8 cellular contexts compared by ENCODE assay signal in the genomic region with DNA sequence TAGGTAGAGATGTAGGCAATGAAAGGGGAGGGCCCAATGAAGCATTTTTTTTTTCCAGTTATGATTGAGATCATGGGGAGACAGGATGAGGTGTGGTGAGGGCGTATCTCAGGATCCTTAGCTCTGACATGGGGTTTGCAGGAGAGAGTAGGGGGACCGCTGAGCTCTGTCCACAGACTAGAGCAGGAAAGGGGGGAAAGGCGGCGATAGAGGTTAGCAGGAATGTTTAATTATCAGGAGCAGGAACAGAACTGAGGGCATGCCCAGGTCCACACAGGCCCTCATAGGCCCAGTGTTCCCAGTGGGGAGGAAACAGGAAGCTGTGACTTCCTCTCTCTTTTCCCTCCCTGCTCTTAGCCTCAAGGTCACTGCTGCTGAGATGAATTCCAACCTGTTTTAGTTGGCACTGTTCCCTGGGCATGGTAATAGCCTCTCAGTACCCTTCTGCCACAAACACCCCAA. TPM values are rescaled to one million over a fixed set of nuclear protein-coding genes. Genes with fewer than 3 reads are reported as not detected.
DNase-seq lines count a peak whose midpoint lies in the region; ATAC-seq and TF ChIP-seq lines count a peak whose summit lies in the region.

No MANE protein-coding gene starts in this region.

- H3K27me3 Mint-ChIP-seq in activated naive CD4-positive, alpha-beta T cell treated with anti-CD3 and anti-CD28 coated beads, Interleukin-2, amount 50 U/mL, for 24 hours: no peaks in the 10 kb centered on the region

- no peak for ATAC-seq in GM19455 (IDR thresholded peaks at IDR 0.05; ENCODE audit: unreplicated experiment)
- no peak for ATAC-seq in GM21423 (IDR thresholded peaks at IDR 0.05; ENCODE audit: unreplicated experiment)

- TF ChIP-seq CTCF in esophagus squamous epithelium (IDR thresholded peaks at IDR 0.05) (no peak), parathyroid adenoma (IDR thresholded peaks at IDR 0.05) (no peak)

- intact Hi-C loops in esophagus squamous epithelium (cut with DNase I): no loop called here

- no peaks in the 10 kb centered on the region for H3K9me3 Mint-ChIP-seq in activated naive CD4-positive, alpha-beta T cell treated with anti-CD3 and anti-CD28 coated beads, Interleukin-2, amount 50 U/mL, for 24 hours

- H3K4me1 Mint-ChIP-seq in activated naive CD4-positive, alpha-beta T cell treated with anti-CD3 and anti-CD28 coated beads, Interleukin-2, amount 50 U/mL, for 24 hours: peaks cover 51% of the 10 kb centered on the region

- no peak overlapping the region for H3K4me3 Mint-ChIP-seq in activated naive CD4-positive, alpha-beta T cell treated with anti-CD3 and anti-CD28 coated beads, Interleukin-2, amount 50 U/mL, for 24 hours

- no peaks in the 10 kb centered on the region for H3K36me3 Mint-ChIP-seq in activated naive CD4-positive, alpha-beta T cell treated with anti-CD3 and anti-CD28 coated beads, Interleukin-2, amount 50 U/mL, for 24 hours

- WGBS in esophagus squamous epithelium, 2 donors: 68 to 70% methylated on average over 4 of the region's 4 CpGs

- H3K79me2 ChIP-seq in parathyroid adenoma: no peaks in the 10 kb centered on the region

- H3K4me1 ChIP-seq in esophagus squamous epithelium (peaks cover 28 to 72% (median 49%) of the 10 kb centered on the region in 3 donors), parathyroid adenoma (peaks cover 3% of the 10 kb centered on the region)

- peak overlapping the region; percentile 68 for H2AFZ ChIP-seq in parathyroid adenoma

- peak overlapping the region; percentile 86 for H3K27ac Mint-ChIP-seq in activated naive CD4-positive, alpha-beta T cell treated with anti-CD3 and anti-CD28 coated beads, Interleukin-2, amount 50 U/mL, for 24 hours

- H3K27ac ChIP-seq in esophagus squamous epithelium (peak overlapping the region; percentile 57 to 83 (median 78)), parathyroid adenoma (peak overlapping the region; percentile 60)

- H3K4me2 ChIP-seq in parathyroid adenoma (ENCODE audit: low read length): peak overlapping the region; percentile 51

- no peaks in the 10 kb centered on the region for H3K9me3 ChIP-seq in esophagus squamous epithelium
- H3K9me3 ChIP-seq in parathyroid adenoma (ENCODE audit: control insufficient read depth, low read length): no peaks in the 10 kb centered on the region

- no peak overlapping the region for H3K9ac ChIP-seq in parathyroid adenoma

- no peak overlapping the region for H3K4me3 ChIP-seq in esophagus squamous epithelium
- peak overlapping the region; percentile 27 for H3K4me3 ChIP-seq in parathyroid adenoma (ENCODE audit: low read depth, low read length)

- no peaks in the 10 kb centered on the region for H3K27me3 ChIP-seq in esophagus squamous epithelium
- no peaks in the 10 kb centered on the region for H3K27me3 ChIP-seq in parathyroid adenoma (ENCODE audit: control insufficient read depth, insufficient read depth, low read length)

- H3K36me3 ChIP-seq in esophagus squamous epithelium: no peaks in the 10 kb centered on the region
- H3K36me3 ChIP-seq in parathyroid adenoma (ENCODE audit: control insufficient read depth, insufficient read depth, low read length): no peaks in the 10 kb centered on the region

- no peak for DNase-seq in activated naive CD4-positive, alpha-beta T cell treated with anti-CD3 and anti-CD28 coated beads, Interleukin-2, amount 50 U/mL, for 16 hours
- DNase-seq in SW480 (ENCODE audit: low spot score): peak; percentile 81
- DNase-seq in esophagus squamous epithelium (lab: John Stamatoyannopoulos, UW): no peak
- no peak for DNase-seq in cortex of kidney (lab: John Stamatoyannopoulos, UW)

- no peak for TF ChIP-seq POLR2A in esophagus squamous epithelium (IDR thresholded peaks at IDR 0.05)

RNA-seq across cellular contexts. Expression of a gene that starts 0.9 kb away (rescaled TPM):
- total RNA-seq in esophagus squamous epithelium: not detected

RNA-seq across cellular contexts. Expression of a gene that starts 6.3 kb away (rescaled TPM):
- 10 to 100 TPM; 12.4 to 48.1 (median 33.9) TPM for total RNA-seq in esophagus squamous epithelium

RNA-seq across cellular contexts. Expression of a gene that starts 29.4 kb away (rescaled TPM):
- total RNA-seq in esophagus squamous epithelium: 10 to 100 TPM; 35.3 to 55.4 (median 42.6) TPM

RNA-seq across cellular contexts. Expression of a gene that starts 37.8 kb away (rescaled TPM):
- total RNA-seq in esophagus squamous epithelium: 10 to 100 TPM; 22.6 to 38.3 (median 27.5) TPM
